Comparison of ENCODE assay signal across 8 cellular contexts in genomic region chr15:47184405-47185221, GRCh38.
A peak's percentile ranks its signal among the peaks of the same experiment; 100 is the strongest.
DNase-seq lines count a peak whose midpoint lies in the region; ATAC-seq and TF ChIP-seq lines count a peak whose summit lies in the region.

No MANE protein-coding gene starts in this region.

- no peaks in the 10 kb centered on the region for H3K9me3 ChIP-seq in left lung
- H3K9me3 ChIP-seq in testis, result no peaks in the 10 kb centered on the region

- H3K4me3 Mint-ChIP-seq in MCF 10A (ENCODE audit: unreplicated experiment), result peak overlapping the region; percentile 70

- H3K27me3 ChIP-seq in left lung, result peaks cover 38 to 69% of the 10 kb centered on the region in 2 donors
- no peaks in the 10 kb centered on the region for H3K27me3 ChIP-seq in testis

- POLR2A ChIA-PET in MCF 10A (lab: Yijun Ruan, JAX), result interaction anchor here (0.6 to 0.9 kb wide), 2 partner anchors 37 to 706 kb away, joined by 3 read pairs; no protein-coding TSS in a partner anchor

- BruUV-seq in MCF 10A (replicated peaks; lab: Mats Ljungman, UMichigan), result no TSS peak

- WGBS in testis, 2 donors, result 0 to 1% methylated on average over 46 to 69 of the region's 72 CpGs

- no peak for TF ChIP-seq POLR2A in testis (IDR thresholded peaks at IDR 0.05)

- DNase-seq in DMS53 (lab: John Stamatoyannopoulos, UW) (peak; percentile 80), NCI-H1092 treated with DMSO at 0.1 percent for 48 hours (lab: John Stamatoyannopoulos, UW) (peak; percentile 68), MCF 10A (ENCODE audit: unreplicated experiment) (no peak), left lung (peak in 1 of 2 donors; percentile 71), testis (peak; percentile 19), HUDEP-2 (lab: John Stamatoyannopoulos, UW; ENCODE audit: unreplicated experiment in 76 of 76) (no peak)

- H3K36me3 Mint-ChIP-seq in MCF 10A (ENCODE audit: insufficient read depth, unreplicated experiment), result no peaks in the 10 kb centered on the region

- TF ChIP-seq CTCF in MCF 10A (IDR thresholded peaks at IDR 0.05; ENCODE audit: unreplicated experiment), result no peak
- no peak for TF ChIP-seq CTCF in left lung (IDR thresholded peaks at IDR 0.05)
- TF ChIP-seq CTCF in testis (IDR thresholded peaks at IDR 0.05), result no peak

- ATAC-seq in left lung (peak; percentile 70), GM21619 (IDR thresholded peaks at IDR 0.05; ENCODE audit: unreplicated experiment) (no peak), HG03521 (IDR thresholded peaks at IDR 0.05; ENCODE audit: unreplicated experiment) (no peak)

- no peaks in the 10 kb centered on the region for H3K4me1 Mint-ChIP-seq in MCF 10A (ENCODE audit: insufficient read depth, unreplicated experiment)

- peaks cover 9 to 13% of the 10 kb centered on the region in 2 donors for H3K4me1 ChIP-seq in left lung
- peaks cover 4% of the 10 kb centered on the region for H3K4me1 ChIP-seq in testis

- CTCF ChIA-PET in MCF 10A (lab: Yijun Ruan, JAX), result no interaction called here

- H3K27ac ChIP-seq in left lung, result no peak overlapping the region
- H3K27ac ChIP-seq in testis, result peak overlapping the region; percentile 7 to 28

- H3K27ac Mint-ChIP-seq in MCF 10A (ENCODE audit: low read depth, unreplicated experiment), result no peak overlapping the region

- peak overlapping the region; percentile 30 to 36 for H3K4me3 ChIP-seq in left lung
- peak overlapping the region; percentile 51 to 61 for H3K4me3 ChIP-seq in testis

- intact Hi-C loops in MCF 10A (cut with micrococcal nuclease) (no loop called here), left lung (cut with DNase I) (no loop called here), testis (cut with DNase I; ENCODE audit: low total_unique reads) (no loop called here)

- no peaks in the 10 kb centered on the region for H3K9me3 Mint-ChIP-seq in MCF 10A (ENCODE audit: unreplicated experiment)

- no peaks in the 10 kb centered on the region for H3K27me3 Mint-ChIP-seq in MCF 10A (ENCODE audit: insufficient read depth, unreplicated experiment)

- no peaks in the 10 kb centered on the region for H3K36me3 ChIP-seq in left lung
- H3K36me3 ChIP-seq in testis (ENCODE audit: low read depth, missing control alignments), result no peaks in the 10 kb centered on the region

Comparison
In these comparisons a context has a peak if more than half of its experiments do, and no peak if none do; other contexts are left out.
1. DNase-seq: peak in DMS53 (single experiment), NCI-H1092 treated with DMSO at 0.1 percent for 48 hours (single experiment) and testis (single experiment); none in MCF 10A (single experiment) and HUDEP-2 (0 of 76).
2. H3K27ac ChIP-seq: peak in testis (2 of 2); none in left lung (0 of 2).